Comparison of ENCODE assay signal across 22 cellular contexts in the genomic region with DNA sequence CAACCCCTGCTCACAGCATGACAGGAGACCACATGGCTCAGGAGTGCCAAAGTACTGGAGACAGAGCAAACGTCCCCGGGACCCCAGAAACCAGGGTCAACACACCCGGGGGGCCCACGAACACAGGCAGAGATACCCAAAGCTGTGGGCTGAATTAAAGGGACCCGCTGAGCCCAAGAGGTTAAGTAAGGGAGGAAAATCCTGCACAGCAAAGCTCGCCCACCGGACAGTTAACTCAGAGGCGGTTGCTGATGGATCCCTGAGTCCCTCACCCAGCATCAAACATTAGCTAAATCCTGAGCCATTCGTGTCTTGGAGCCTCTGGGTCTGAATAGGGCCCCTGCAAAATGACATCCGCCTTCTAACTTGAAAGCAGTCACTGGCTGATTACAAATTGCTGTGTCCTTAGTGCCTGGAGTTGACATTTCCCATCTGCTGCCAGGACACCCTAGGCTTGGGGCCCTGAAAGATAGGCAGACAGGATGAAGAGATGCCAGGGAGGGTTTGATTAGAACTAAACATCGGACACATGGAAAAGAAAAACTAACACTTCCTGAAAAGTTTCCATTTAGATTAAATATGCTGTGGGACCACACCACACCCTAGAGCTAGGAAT.
"Had no signal": no experiment of that assay in that cellular context is flagged by ENCODE, and none has a peak within 500 bp of the region (broad histone marks: within the 10 kb centered on the region; RNA-seq: fewer than 3 reads in every experiment).

No MANE protein-coding gene starts in this region.

- H3K36me3 ChIP-seq: ascending aorta, esophagus muscularis mucosa, neural progenitor cell, stomach, suprapubic skin, transverse colon, vagina had no signal

- H3K9me3 Mint-ChIP-seq: activated naive CD4-positive, alpha-beta T cell treated with anti-CD3 and anti-CD28 coated beads, Interleukin-2, amount 50 U/mL, for 72 hours; activated T-cell treated with anti-CD3 and anti-CD28 coated beads, Interleukin-2, amount 50 U/mL, for 24 hours; activated T-helper 17 cell treated with anti-CD3 and anti-CD28 coated beads, Interleukin-2, amount 50 U/mL, for 72 hours; central memory CD8-positive, alpha-beta T cell; neural progenitor cell; stimulated activated effector memory CD8-positive, alpha-beta T cell treated with anti-CD3 and anti-CD28 coated beads, Interleukin-12 subunit alpha, Interleukin-12 subunit beta, amount 100 ng/mL, for 72 hours had no signal

- H3K4me1 ChIP-seq: ascending aorta, stomach, suprapubic skin, transverse colon, vagina had no signal

- H3K4me1 Mint-ChIP-seq: activated T-helper 17 cell treated with anti-CD3 and anti-CD28 coated beads, Interleukin-2, amount 50 U/mL, for 72 hours; central memory CD8-positive, alpha-beta T cell; memory B cell had no signal

- H3K27ac ChIP-seq: ascending aorta, esophagus muscularis mucosa, neural progenitor cell, skin epidermis, stomach, suprapubic skin, transverse colon, vagina had no signal

- H3K9me3 ChIP-seq: ascending aorta, esophagus muscularis mucosa, stomach, suprapubic skin, transverse colon, vagina had no signal

- H2AFZ ChIP-seq: neural progenitor cell had no signal

- H3K27ac Mint-ChIP-seq: activated naive CD4-positive, alpha-beta T cell treated with anti-CD3 and anti-CD28 coated beads, Interleukin-2, amount 50 U/mL, for 72 hours; activated T-cell treated with anti-CD3 and anti-CD28 coated beads, Interleukin-2, amount 50 U/mL, for 24 hours; activated T-helper 17 cell treated with anti-CD3 and anti-CD28 coated beads, Interleukin-2, amount 50 U/mL, for 72 hours; memory B cell; neural progenitor cell; progenitor cell of endocrine pancreas; stimulated activated effector memory CD8-positive, alpha-beta T cell treated with anti-CD3 and anti-CD28 coated beads, Interleukin-12 subunit alpha, Interleukin-12 subunit beta, amount 100 ng/mL, for 72 hours had no signal

- H3K36me3 Mint-ChIP-seq: activated naive CD4-positive, alpha-beta T cell treated with anti-CD3 and anti-CD28 coated beads, Interleukin-2, amount 50 U/mL, for 72 hours; memory B cell; neural progenitor cell; stimulated activated effector memory CD8-positive, alpha-beta T cell treated with anti-CD3 and anti-CD28 coated beads, Interleukin-12 subunit alpha, Interleukin-12 subunit beta, amount 100 ng/mL, for 72 hours had no signal

- H3K4me3 ChIP-seq: ascending aorta, esophagus muscularis mucosa, neural progenitor cell, skin epidermis, stomach, suprapubic skin, transverse colon, vagina had no signal

- H3K4me3 Mint-ChIP-seq: activated T-cell treated with anti-CD3 and anti-CD28 coated beads, Interleukin-2, amount 50 U/mL, for 24 hours; activated T-helper 17 cell treated with anti-CD3 and anti-CD28 coated beads, Interleukin-2, amount 50 U/mL, for 72 hours; central memory CD8-positive, alpha-beta T cell; memory B cell; neural progenitor cell; stimulated activated effector memory CD8-positive, alpha-beta T cell treated with anti-CD3 and anti-CD28 coated beads, Interleukin-12 subunit alpha, Interleukin-12 subunit beta, amount 100 ng/mL, for 72 hours had no signal

- ATAC-seq: activated naive CD4-positive, alpha-beta T cell treated with anti-CD3 and anti-CD28 coated beads, Interleukin-2, amount 50 U/mL, for 72 hours; activated T-helper 17 cell treated with anti-CD3 and anti-CD28 coated beads, Interleukin-2, amount 50 U/mL, for 72 hours; stimulated activated effector memory CD8-positive, alpha-beta T cell treated with anti-CD3 and anti-CD28 coated beads, Interleukin-12 subunit alpha, Interleukin-12 subunit beta, amount 100 ng/mL, for 72 hours had no signal

- H3K9ac ChIP-seq: neural progenitor cell had no signal

- DNase-seq: activated CD4-positive, alpha-beta T cell treated with anti-CD3 and anti-CD28 coated beads, Interleukin-2, amount 50 U/mL, for 4 hours; activated CD8-positive, alpha-beta memory T cell treated with anti-CD3 and anti-CD28 coated beads for 24 hours; activated CD8-positive, alpha-beta memory T cell treated with anti-CD3 and anti-CD28 coated beads, Interleukin-2, amount 50 U/mL, for 4 hours; hypothalamus; retina; stimulated activated CD4-positive, alpha-beta T cell treated with anti-CD3 and anti-CD28 coated beads, Interleukin-2, amount 100 ng/mL, for 24 hours; T-helper 1 cell; transverse colon had no signal

- H3K27me3 ChIP-seq: ascending aorta, neural progenitor cell, vagina had no signal
